In genomic region chr20:57894522-57894921, GRCh38 we compare ENCODE assay signal across 29 cellular contexts.
"Had no signal": no experiment of that assay in that cellular context is flagged by ENCODE, and none has a peak within 500 bp of the region (broad histone marks: within the 10 kb centered on the region; RNA-seq: fewer than 3 reads in every experiment).

No MANE protein-coding gene starts in this region.

- H3K36me3 ChIP-seq: colonic mucosa, esophagus muscularis mucosa, esophagus squamous epithelium, gastrocnemius medialis, gastroesophageal sphincter, heart left ventricle, heart right ventricle had no signal

- H3K4me3 ChIP-seq: colonic mucosa, coronary artery, dorsolateral prefrontal cortex, esophagus muscularis mucosa, esophagus squamous epithelium, gastrocnemius medialis, gastroesophageal sphincter, heart left ventricle, heart right ventricle had no signal

- H3K4me3 Mint-ChIP-seq: dendritic cell treated with granulocyte-macrophage colony-stimulating factor and Interleukin-4, amounts not matched to agents 40 ng/mL and 50 ng/mL, for 4 days; effector memory CD8-positive, alpha-beta T cell; endodermal cell had no signal

- H3K27me3 ChIP-seq: colonic mucosa, esophagus muscularis mucosa, gastrocnemius medialis had no signal

- H3K9me3 ChIP-seq: colonic mucosa, esophagus muscularis mucosa, esophagus squamous epithelium, gastrocnemius medialis, gastroesophageal sphincter, heart left ventricle, heart right ventricle had no signal

- H3K27ac Mint-ChIP-seq: dendritic cell treated with granulocyte-macrophage colony-stimulating factor and Interleukin-4, amounts not matched to agents 40 ng/mL and 50 ng/mL, for 4 days; endodermal cell had no signal

- DNase-seq: colonic mucosa; cortex of kidney; dermis blood vessel endothelial cell; dorsolateral prefrontal cortex; effector CD4-positive, alpha-beta T cell; effector CD8-positive, alpha-beta T cell; effector memory CD4-positive, alpha-beta T cell; effector memory CD8-positive, alpha-beta T cell; endodermal cell; erythroblast; esophagus squamous epithelium; foreskin fibroblast; foreskin keratinocyte; foreskin melanocyte; gastrocnemius medialis; glutamatergic neuron; head of caudate nucleus; heart left ventricle; heart right ventricle had no signal

- H3K27ac ChIP-seq: colonic mucosa, coronary artery, dorsolateral prefrontal cortex, epithelial cell of prostate, esophagus muscularis mucosa, esophagus squamous epithelium, foreskin keratinocyte, gastrocnemius medialis, gastroesophageal sphincter, heart left ventricle, heart right ventricle had no signal

- H3K9me3 Mint-ChIP-seq: effector memory CD8-positive, alpha-beta T cell; endodermal cell had no signal

- H3K4me1 ChIP-seq: colonic mucosa, esophagus muscularis mucosa, foreskin keratinocyte, gastrocnemius medialis, gastroesophageal sphincter, heart left ventricle had no signal

- FAIRE-seq: colon, endometrium, endothelial cell of umbilical vein, frontal cortex had no signal

- ATAC-seq: effector memory CD8-positive, alpha-beta T cell; esophagus mucosa; foreskin keratinocyte; gastrocnemius medialis; gastroesophageal sphincter; heart left ventricle; heart right ventricle had no signal
